Comparison of ENCODE assay signal across 9 cellular contexts in the genomic region with DNA sequence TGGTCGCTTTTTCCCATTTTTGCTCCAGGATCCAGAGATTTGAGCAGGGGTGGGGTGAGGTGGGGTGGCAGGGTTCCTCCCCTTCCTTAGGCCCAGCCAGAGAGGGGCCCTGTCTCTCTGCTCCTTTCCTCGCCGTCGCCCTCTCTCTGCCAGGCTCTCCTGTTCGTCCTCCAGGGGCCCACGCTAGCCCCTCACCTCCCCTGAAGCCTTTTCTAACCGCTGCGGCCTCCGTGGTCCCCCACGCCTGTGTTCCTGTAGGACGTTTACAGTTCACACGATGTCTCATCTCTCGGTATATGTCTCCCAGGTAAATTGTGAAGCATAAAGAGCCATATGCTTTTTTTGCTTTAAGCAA. TPM values are rescaled to one million over a fixed set of nuclear protein-coding genes. Genes with fewer than 3 reads are reported as not detected.
A peak's percentile ranks its signal among the peaks of the same experiment; 100 is the strongest.
DNase-seq lines count a peak whose midpoint lies in the region; TF ChIP-seq lines count a peak whose summit lies in the region.
"Had no signal": no experiment of that assay in that cellular context is flagged by ENCODE, and none has a peak within 500 bp of the region (broad histone marks: within the 10 kb centered on the region; RNA-seq: fewer than 3 reads in every experiment).

No MANE protein-coding gene starts in this region.

- DNase-seq in AG10803 (ENCODE audit: low read depth) (no peak), HFFc6 (no peak), choroid plexus epithelial cell (ENCODE audit: low read depth) (no peak), H4 (ENCODE audit: low spot score) (no peak), DMS153 treated with DMSO at 0.1 percent for 48 hours (lab: John Stamatoyannopoulos, UW; ENCODE audit: unreplicated experiment) (no peak), NAMALWA (ENCODE audit: low spot score) (no peak), COLO829 (ENCODE audit: low spot score) (no peak)
- DNase-seq: NCI-H1105 treated with DMSO at 0.1 percent for 48 hours had no signal

- TF ChIP-seq CTCF in AG10803 (conservative IDR thresholded peaks at IDR 0.05; ENCODE audit: low read length) (no peak), HFFc6 (IDR thresholded peaks at IDR 0.05) (no peak), choroid plexus epithelial cell (conservative IDR thresholded peaks at IDR 0.05; ENCODE audit: low read depth, low read length) (no peak), nephron (IDR thresholded peaks at IDR 0.05; ENCODE audit: unreplicated experiment in 3 of 3) (peak in 1 of 3 experiments; percentile 6)

- H3K4me1 Mint-ChIP-seq in HFFc6 (ENCODE audit: low read depth): peaks cover 42% of the 10 kb centered on the region
- peaks cover 32% of the 10 kb centered on the region for H3K4me1 Mint-ChIP-seq in nephron

- H3K4me3 Mint-ChIP-seq in HFFc6: peak overlapping the region; percentile 83
- peak overlapping the region; percentile 61 to 78 (median 68) for H3K4me3 Mint-ChIP-seq in nephron

- no peaks in the 10 kb centered on the region; the same call in 1 of the 2 replicates for H3K36me3 Mint-ChIP-seq in HFFc6 (ENCODE audit: low read depth)
- H3K36me3 Mint-ChIP-seq in nephron (ENCODE audit: low read depth): no peaks in the 10 kb centered on the region

- peaks cover 2% of the 10 kb centered on the region for H3K27me3 Mint-ChIP-seq in HFFc6 (ENCODE audit: insufficient read depth)
- H3K27me3 Mint-ChIP-seq in nephron (ENCODE audit: low read depth): no peaks in the 10 kb centered on the region

- H3K27ac Mint-ChIP-seq in HFFc6: peak overlapping the region; percentile 60
- peak overlapping the region; percentile 79 to 93 (median 84) for H3K27ac Mint-ChIP-seq in nephron

- peak overlapping the region; percentile 52 for H3K4me3 ChIP-seq in AG10803 (ENCODE audit: low read length)
- H3K4me3 ChIP-seq in choroid plexus epithelial cell (ENCODE audit: low read depth, low read length): peak overlapping the region; percentile 46

- H3K9me3 Mint-ChIP-seq in HFFc6: no peaks in the 10 kb centered on the region
- H3K9me3 Mint-ChIP-seq in nephron: no peaks in the 10 kb centered on the region

RNA-seq across cellular contexts. Expression of gene ZNF366, which starts 49.9 kb away (rescaled TPM):
- not detected for total RNA-seq in HFFc6 (2021; fragmentation: NEBNext Ultra II Directional; extraction: Animal tissue kit (Norgen Biotek cat#: 25700))
- 0.35 TPM in 1 of 2 replicates, not detected in the other for total RNA-seq in H4 (2014; rRNA removed; shearing (Covaris generic))
